In genomic region chr9:92947268-92948031, GRCh38 we compare ENCODE assay signal across 7 cellular contexts. TPM values are rescaled to one million over a fixed set of nuclear protein-coding genes. Genes with fewer than 3 reads are reported as not detected.
DNase-seq lines count a peak whose midpoint lies in the region; ATAC-seq, FAIRE-seq and TF ChIP-seq lines count a peak whose summit lies in the region.

TSS of gene FGD3 (plus strand) at chr9:92947523. CDS start at chr9:92976257, 28,734 bp downstream.

- H3K9me3 Mint-ChIP-seq in astrocyte (ENCODE audit: unreplicated experiment): peaks cover 3% of the 10 kb centered on the region

- no peak within 1 kb of the TSS for H3K4me3 Mint-ChIP-seq in astrocyte (ENCODE audit: unreplicated experiment)

- TF ChIP-seq POLR2A in spleen (IDR thresholded peaks at IDR 0.05): no peak

- intact Hi-C loops in spleen (cut with DNase I; ENCODE audit: low total_unique reads): no loop called here

- H3K4me3 ChIP-seq in RWPE2 (ENCODE audit: severe bottlenecking) (peak within 1 kb of the TSS; percentile 37), astrocyte (ENCODE audit: insufficient read depth, low read depth, low read length) (peak within 1 kb of the TSS; percentile 51), spleen (peak within 1 kb of the TSS; percentile 11 to 66 (median 42))

- no peaks in the 10 kb centered on the region for H3K79me2 ChIP-seq in astrocyte (ENCODE audit: insufficient read depth, low read length)

- peaks cover 32% of the 10 kb centered on the region for H3K27me3 Mint-ChIP-seq in astrocyte (ENCODE audit: low read depth, unreplicated experiment)

- peak within 1 kb of the TSS; percentile 51 for H3K9ac ChIP-seq in astrocyte (ENCODE audit: low read length)

- ATAC-seq in RWPE2 (ENCODE audit: low read depth) (peak; percentile 83), HG03196 (IDR thresholded peaks at IDR 0.05; ENCODE audit: unreplicated experiment) (no peak)

- no peak for FAIRE-seq in astrocyte (lab: Jason Lieb, UNC)

- peak within 1 kb of the TSS; percentile 72 for H2AFZ ChIP-seq in astrocyte (ENCODE audit: low read depth, low read length)

- 5 to 9% (median 7%) methylated on average over 29 to 36 of the region's 36 CpGs for WGBS in spleen, 5 donors

- H3K36me3 Mint-ChIP-seq in astrocyte (ENCODE audit: low read depth, unreplicated experiment): no peaks in the 10 kb centered on the region

- H3K4me1 Mint-ChIP-seq in astrocyte (ENCODE audit: low read depth, unreplicated experiment): peaks cover 2% of the 10 kb centered on the region

- H3K9me3 ChIP-seq in RWPE2 (ENCODE audit: severe bottlenecking) (no peaks in the 10 kb centered on the region), astrocyte (ENCODE audit: insufficient read depth, low read depth, low read length) (no peaks in the 10 kb centered on the region), spleen (no peaks in the 10 kb centered on the region)

- peak within 1 kb of the TSS; percentile 90 for H3K4me2 ChIP-seq in astrocyte (ENCODE audit: low read length)

- no peaks in the 10 kb centered on the region for H4K20me1 ChIP-seq in astrocyte (ENCODE audit: insufficient read depth, low read length)

- H3K27me3 ChIP-seq in RWPE2 (ENCODE audit: insufficient read depth, poor library complexity, severe bottlenecking) (no peaks in the 10 kb centered on the region), astrocyte (ENCODE audit: insufficient read depth, low read length) (peaks cover 13% of the 10 kb centered on the region), spleen (replicated peaks in 1 of 7) (peaks cover 0 to 39% (median 18%) of the 10 kb centered on the region in 7 donors)

- H3K36me3 ChIP-seq in RWPE2 (ENCODE audit: low read depth): no peaks in the 10 kb centered on the region
- no peaks in the 10 kb centered on the region for H3K36me3 ChIP-seq in astrocyte (ENCODE audit: insufficient read depth, low read length)
- no peaks in the 10 kb centered on the region for H3K36me3 ChIP-seq in spleen

- H3K4me1 ChIP-seq in RWPE2 (ENCODE audit: insufficient read depth, poor library complexity, severe bottlenecking) (no peaks in the 10 kb centered on the region), astrocyte (ENCODE audit: insufficient read depth, low read length) (no peaks in the 10 kb centered on the region), spleen (peaks cover 0 to 26% (median 12%) of the 10 kb centered on the region in 6 donors)

- no peak within 1 kb of the TSS for H3K27ac Mint-ChIP-seq in astrocyte (ENCODE audit: unreplicated experiment)

- DNase-seq in HuH-7.5 (ENCODE audit: low spot score) (peak; percentile 39), RWPE2 (ENCODE audit: low spot score) (no peak), astrocyte (ENCODE audit: low read depth) (peak; percentile 5), iPS-NIHi11 (ENCODE audit: low spot score) (peak; percentile 75), spleen (no peak), H4 (ENCODE audit: low spot score) (no peak)

- TF ChIP-seq CTCF in RWPE2 (IDR thresholded peaks at IDR 0.05; ENCODE audit: poor library complexity, severe bottlenecking): no peak
- no peak for TF ChIP-seq CTCF in astrocyte (IDR thresholded peaks at IDR 0.05; ENCODE audit: insufficient read depth, low read depth, low read length)
- TF ChIP-seq CTCF in spleen (IDR thresholded peaks at IDR 0.05 in 8 of 11, conservative IDR thresholded peaks at IDR 0.05 in 3 of 11): no peak

- H3K27ac ChIP-seq in RWPE2 (ENCODE audit: poor library complexity, severe bottlenecking): no peak within 1 kb of the TSS
- H3K27ac ChIP-seq in astrocyte (ENCODE audit: low read depth, low read length): no peak within 1 kb of the TSS
- H3K27ac ChIP-seq in spleen: peak within 1 kb of the TSS in 4 of 8 donors; percentile 25 to 68 (median 48)

RNA-seq across cellular contexts. Expression of gene FGD3, which starts in this region (rescaled TPM):
- 0.09 TPM in 1 of 2 replicates, not detected in the other for total RNA-seq in astrocyte
- total RNA-seq in spleen: 10 to 100 TPM; 60.4 to 99.1 (median 72.6) TPM
- polyA plus RNA-seq in spleen: 10 to 100 TPM; 30.7 to 54.5 (median 37.6) TPM
- not detected in 2 replicates for total RNA-seq in H4 (2014; rRNA removed; shearing (Covaris generic))

Comparison
In these comparisons a context has a peak if more than half of its experiments do, and no peak if none do; other contexts are left out.
1. RNA of gene FGD3 (total RNA-seq): 60.4 to 99.1 TPM in spleen; 0.09 TPM in astrocyte and not detected in H4; every median in the first group is over 10 times any median in the second.
2. Peak in DNase-seq, H3K4me3 ChIP-seq, H3K9ac ChIP-seq and H3K4me2 ChIP-seq in astrocyte; RNA of the gene not detected or under 1 TPM.
3. DNase-seq: peak in HuH-7.5 (single experiment) and iPS-NIHi11 (single experiment); none in RWPE2 (single experiment), spleen (single experiment) and H4 (single experiment).
4. Peak in every context shown above with its lines, with median percentiles within 50 percentile points of each other: H3K4me3 ChIP-seq.